In genomic region chr19:31350033-31350692, GRCh38 we compare ENCODE assay signal across 8 cellular contexts. TPM values are rescaled to one million over a fixed set of nuclear protein-coding genes. Genes with fewer than 3 reads are reported as not detected.
DNase-seq lines count a peak whose midpoint lies in the region; ATAC-seq and TF ChIP-seq lines count a peak whose summit lies in the region.

No MANE protein-coding gene starts in this region.

- no peaks in the 10 kb centered on the region for H3K36me3 ChIP-seq in fibroblast of lung (ENCODE audit: control insufficient read depth, insufficient read depth, low read length)
- no peaks in the 10 kb centered on the region for H3K36me3 ChIP-seq in neuron (ENCODE audit: insufficient read depth, low read length)

- H3K27me3 Mint-ChIP-seq in CD14-positive monocyte (ENCODE audit: low read depth in 3 of 3), result peaks cover 43 to 61% (median 48%) of the 10 kb centered on the region in 3 donors

- TF ChIP-seq CTCF in CD14-positive monocyte (IDR thresholded peaks at IDR 0.05) (no peak), fibroblast of lung (conservative IDR thresholded peaks at IDR 0.05 in 1 of 2, IDR thresholded peaks at IDR 0.05 in 1 of 2; ENCODE audit: low read depth in 1 of 2, low read length in 2 of 2) (no peak)

- H3K4me1 ChIP-seq in fibroblast of lung (ENCODE audit: control insufficient read depth, extremely low read depth, insufficient read depth, low read length) (peaks cover 4% of the 10 kb centered on the region), neuron (ENCODE audit: insufficient read depth, low read length) (peaks cover 3% of the 10 kb centered on the region)

- H3K27me3 ChIP-seq in fibroblast of lung (ENCODE audit: control insufficient read depth, insufficient read depth, low read length), result no peaks in the 10 kb centered on the region
- peaks cover 78% of the 10 kb centered on the region for H3K27me3 ChIP-seq in neuron (ENCODE audit: insufficient read depth, low read length)

- peaks cover 50% of the 10 kb centered on the region for H3K4me1 Mint-ChIP-seq in CD14-positive monocyte

- H3K9me3 ChIP-seq in fibroblast of lung (ENCODE audit: control insufficient read depth, insufficient read depth, low read depth, low read length), result no peaks in the 10 kb centered on the region
- H3K9me3 ChIP-seq in neuron (ENCODE audit: low read length), result peaks cover 5% of the 10 kb centered on the region

- peaks cover 0 to 28% (median 11%) of the 10 kb centered on the region in 7 donors for H3K9me3 Mint-ChIP-seq in CD14-positive monocyte

- peak overlapping the region; percentile 68 to 75 for H3K4me3 Mint-ChIP-seq in CD14-positive monocyte

- ATAC-seq in GM18498 (IDR thresholded peaks at IDR 0.05; ENCODE audit: unreplicated experiment) (no peak), HG03135 (IDR thresholded peaks at IDR 0.05; ENCODE audit: unreplicated experiment) (no peak), GM18517 (IDR thresholded peaks at IDR 0.05; ENCODE audit: unreplicated experiment) (no peak)

- H3K4me3 ChIP-seq in fibroblast of lung (replicated peaks in 1 of 4; ENCODE audit: control extremely low read depth in 1 of 4, insufficient read depth in 1 of 4, low read depth in 3 of 4, low read length in 4 of 4) (peak overlapping the region; percentile 50 to 86 (median 64)), neuron (ENCODE audit: low read length) (peak overlapping the region; percentile 55)

- H3K27ac ChIP-seq in fibroblast of lung (ENCODE audit: insufficient read depth, low read length), result peak overlapping the region; percentile 77

- H2AFZ ChIP-seq in fibroblast of lung (ENCODE audit: low read length) (no peak overlapping the region), neuron (ENCODE audit: low read depth, low read length) (peak overlapping the region; percentile 99)

- H3K27ac Mint-ChIP-seq in CD14-positive monocyte, result no peak overlapping the region

- H3K36me3 Mint-ChIP-seq in CD14-positive monocyte, result peaks cover 28 to 30% of the 10 kb centered on the region in 2 donors

- H4K20me1 ChIP-seq in fibroblast of lung (ENCODE audit: control insufficient read depth, extremely low read depth, insufficient read depth, low read length), result no peaks in the 10 kb centered on the region

- H3K4me2 ChIP-seq in fibroblast of lung (ENCODE audit: extremely low read depth, insufficient read depth, low read length), result no peak overlapping the region

- intact Hi-C loops in CD14-positive monocyte (cut with micrococcal nuclease), result loop anchor here (5.0 to 10.0 kb wide), 5 partner anchors 38 to 1232 kb away; partner anchors contain the start of gene PDCD5 (in 1 of the 2)

- H3K79me2 ChIP-seq in fibroblast of lung (ENCODE audit: control insufficient read depth, insufficient read depth, low read length), result peaks cover 38% of the 10 kb centered on the region

- DNase-seq in CD14-positive monocyte (ENCODE audit: low spot score) (no peak), RPMI7951 (ENCODE audit: low read depth) (peak; percentile 49), fibroblast of lung (ENCODE audit: low read depth in 2 of 2) (peak in 1 of 2 donors; percentile 35), NCI-H2081 (lab: John Stamatoyannopoulos, UW) (no peak)

- peak overlapping the region; percentile 82 for H3K9ac ChIP-seq in fibroblast of lung (ENCODE audit: insufficient read depth, low read length)

RNA-seq across cellular contexts. Expression of gene TSHZ3, which starts 0.9 kb away (rescaled TPM):
- polyA plus RNA-seq in CD14-positive monocyte (1 to 10 TPM; 2.3 to 3.3 TPM), fibroblast of lung (7.0 and 11.3 TPM in 2 replicates)
- 8.5 and 9.9 TPM in 2 replicates for total RNA-seq in RPMI7951 (2014; rRNA removed; shearing (Covaris generic))
- 10.3 and 17.3 TPM in 2 replicates for total RNA-seq in fibroblast of lung
- polyA plus RNA-seq in fibroblast of lung (2012), result 15.1 and 18.0 TPM in 2 replicates
- 41.0 and 47.3 TPM in 2 replicates for polyA minus RNA-seq in fibroblast of lung (ENCODE audit: low replicate concordance)
